Comparison of ENCODE assay signal across 17 cellular contexts in the genomic region with DNA sequence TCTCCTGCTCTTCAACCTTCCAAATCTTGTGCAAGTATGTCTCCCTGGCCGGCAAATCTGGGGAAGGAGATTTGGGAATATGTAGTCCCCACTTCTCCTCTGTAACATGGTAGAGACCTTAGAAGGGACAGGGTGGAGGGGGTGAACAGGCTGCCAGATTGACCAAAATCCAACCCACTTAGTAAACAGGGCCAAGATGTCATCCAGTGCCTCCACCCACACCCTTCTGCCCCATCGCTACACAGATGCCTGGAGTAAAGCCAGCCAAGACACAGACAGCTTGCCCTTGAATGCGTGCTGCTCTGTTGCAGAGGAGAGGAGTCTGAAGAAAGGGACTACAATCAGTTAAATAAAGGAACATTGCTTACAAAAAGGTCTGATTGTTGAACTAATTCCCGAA.
DNase-seq lines count a peak whose midpoint lies in the region; ATAC-seq and TF ChIP-seq lines count a peak whose summit lies in the region.
"Had no signal": no experiment of that assay in that cellular context is flagged by ENCODE, and none has a peak within 500 bp of the region (broad histone marks: within the 10 kb centered on the region; RNA-seq: fewer than 3 reads in every experiment).

No MANE protein-coding gene starts in this region.

- ATAC-seq in Right ventricle myocardium inferior (peak; percentile 53), mucosa of descending colon (peak; percentile 15)
- no peak for ATAC-seq in activated CD4-positive, alpha-beta T cell treated with anti-CD3 and anti-CD28 coated beads for 36 hours

- CTCF ChIA-PET in activated CD4-positive, alpha-beta T cell treated with anti-CD3 and anti-CD28 coated beads for 36 hours (lab: Charles Lee): no interaction called here

- H3K4me3 ChIP-seq in right atrium auricular region (no peak overlapping the region), dorsolateral prefrontal cortex (peak overlapping the region in 5 of 59 donors; percentile 4 to 19 (median 12)), mucosa of descending colon (no peak overlapping the region)

- intact Hi-C loops in Right ventricle myocardium inferior (cut with DNase I): no loop called here
- intact Hi-C loops in dorsolateral prefrontal cortex (cut with DNase I): no loop called here
- intact Hi-C loops in mucosa of descending colon (cut with DNase I, micrococcal nuclease): no loop called here
- intact Hi-C loops in activated CD4-positive, alpha-beta T cell treated with anti-CD3 and anti-CD28 coated beads for 36 hours (cut with DNase I, micrococcal nuclease): no loop called here

- H3K4me1 ChIP-seq in right atrium auricular region (peaks cover 0 to 5% of the 10 kb centered on the region in 2 donors), mucosa of descending colon (ENCODE audit: low read depth) (no peaks in the 10 kb centered on the region)
- H3K4me1 ChIP-seq: parathyroid adenoma had no signal

- no peak overlapping the region for H3K27ac Mint-ChIP-seq in activated CD4-positive, alpha-beta T cell treated with anti-CD3 and anti-CD28 coated beads for 36 hours
- H3K27ac Mint-ChIP-seq in activated naive CD8-positive, alpha-beta T cell treated with anti-CD3 and anti-CD28 coated beads for 36 hours: no peak overlapping the region

- H3K9me3 ChIP-seq in right atrium auricular region (no peaks in the 10 kb centered on the region), mucosa of descending colon (no peaks in the 10 kb centered on the region)
- H3K9me3 ChIP-seq: tibial artery had no signal

- DNase-seq in Right ventricle myocardium inferior (ENCODE audit: missing footprints) (peak; percentile 68), right atrium auricular region (ENCODE audit: low spot score) (no peak), dorsolateral prefrontal cortex (peak in 2 of 10 donors; percentile 17 to 42), mucosa of descending colon (no peak), RKO (ENCODE audit: low spot score) (no peak), SHP77 treated with DMSO at 0.1 percent for 48 hours (lab: John Stamatoyannopoulos, UW) (no peak)
- no peak for DNase-seq in activated CD4-positive, alpha-beta T cell treated with anti-CD3 and anti-CD28 coated beads for 36 hours
- no peak for DNase-seq in activated naive CD8-positive, alpha-beta T cell treated with anti-CD3 and anti-CD28 coated beads for 36 hours
- DNase-seq: 8988T; activated CD8-positive, alpha-beta memory T cell treated with anti-CD3 and anti-CD28 coated beads for 24 hours; activated gamma-delta T cell; effector memory CD4-positive, alpha-beta T cell; midbrain; NCI-H2171 treated with DMSO at 0.1 percent for 48 hours; tibial artery had no signal

- POLR2A ChIA-PET in activated CD4-positive, alpha-beta T cell treated with anti-CD3 and anti-CD28 coated beads for 36 hours (lab: Charles Lee): no interaction called here

- TF ChIP-seq CTCF in right atrium auricular region (IDR thresholded peaks at IDR 0.05) (no peak), dorsolateral prefrontal cortex (IDR thresholded peaks at IDR 0.05 in 54 of 56, conservative IDR thresholded peaks at IDR 0.05 in 2 of 56; ENCODE audit: low read depth in 1 of 56, partially characterized antibody in 56 of 56) (no peak), mucosa of descending colon (IDR thresholded peaks at IDR 0.05) (no peak)

- no peaks in the 10 kb centered on the region for H3K36me3 Mint-ChIP-seq in activated CD4-positive, alpha-beta T cell treated with anti-CD3 and anti-CD28 coated beads for 36 hours (ENCODE audit: low read depth)
- no peaks in the 10 kb centered on the region for H3K36me3 Mint-ChIP-seq in activated naive CD8-positive, alpha-beta T cell treated with anti-CD3 and anti-CD28 coated beads for 36 hours
- H3K36me3 Mint-ChIP-seq: brain had no signal

- H3K27me3 Mint-ChIP-seq in activated CD4-positive, alpha-beta T cell treated with anti-CD3 and anti-CD28 coated beads for 36 hours: no peaks in the 10 kb centered on the region
- peaks cover 5% of the 10 kb centered on the region for H3K27me3 Mint-ChIP-seq in activated naive CD8-positive, alpha-beta T cell treated with anti-CD3 and anti-CD28 coated beads for 36 hours
- H3K27me3 Mint-ChIP-seq: brain had no signal

- H3K36me3 ChIP-seq in right atrium auricular region: no peaks in the 10 kb centered on the region
- no peaks in the 10 kb centered on the region for H3K36me3 ChIP-seq in mucosa of descending colon (ENCODE audit: low read depth)
- H3K36me3 ChIP-seq: tibial artery had no signal

- no peak overlapping the region for H3K4me3 Mint-ChIP-seq in activated CD4-positive, alpha-beta T cell treated with anti-CD3 and anti-CD28 coated beads for 36 hours
- H3K4me3 Mint-ChIP-seq in activated naive CD8-positive, alpha-beta T cell treated with anti-CD3 and anti-CD28 coated beads for 36 hours: no peak overlapping the region

- H3K4me1 Mint-ChIP-seq in activated CD4-positive, alpha-beta T cell treated with anti-CD3 and anti-CD28 coated beads for 36 hours: no peaks in the 10 kb centered on the region
- H3K4me1 Mint-ChIP-seq in activated naive CD8-positive, alpha-beta T cell treated with anti-CD3 and anti-CD28 coated beads for 36 hours: no peaks in the 10 kb centered on the region

- H3K27ac ChIP-seq in right atrium auricular region: no peak overlapping the region
- H3K27ac ChIP-seq in dorsolateral prefrontal cortex: peak overlapping the region in 51 of 59 donors; percentile 4 to 86 (median 59)
- H3K27ac ChIP-seq: parathyroid adenoma had no signal

- H3K9me3 Mint-ChIP-seq in activated CD4-positive, alpha-beta T cell treated with anti-CD3 and anti-CD28 coated beads for 36 hours (ENCODE audit: low read depth): no peaks in the 10 kb centered on the region
- H3K9me3 Mint-ChIP-seq in activated naive CD8-positive, alpha-beta T cell treated with anti-CD3 and anti-CD28 coated beads for 36 hours: no peaks in the 10 kb centered on the region

- no peaks in the 10 kb centered on the region for H3K27me3 ChIP-seq in right atrium auricular region
- H3K27me3 ChIP-seq in dorsolateral prefrontal cortex: no peaks in the 10 kb centered on the region
- H3K27me3 ChIP-seq: tibial artery had no signal

Comparison
In these comparisons a context has a peak if more than half of its experiments do, and no peak if none do; other contexts are left out.
1. H3K27ac ChIP-seq: peak in dorsolateral prefrontal cortex (51 of 59); none in right atrium auricular region (0 of 2).